ENCODE assay signal across 1 cellular context in genomic region chr11:34589177-34589576, GRCh38.
TF ChIP-seq lines count a peak whose summit lies in the region.

No MANE protein-coding gene starts in this region.

TF ChIP-seq in K562, 482 proteins besides CTCF, POLR2A, EP300 and RAD21:
- TF ChIP-seq ZNF384 (IDR thresholded peaks at IDR 0.05; ENCODE audit: low read depth, low read length), result peak; percentile 66
- 0 out of 2 replicates have a peak, but pooled peaks have one; percentile 11 for TF ChIP-seq FOSL1 (tag; conservative IDR thresholded peaks at IDR 0.05)
- TF ChIP-seq DPF2 (IDR thresholded peaks at IDR 0.05), result 0 out of 2 replicates have a peak, but pooled peaks have one; percentile 30
- peak; percentile 54; the same call in 1 of the 2 replicates for TF ChIP-seq GTF2E2 (tag; IDR thresholded peaks at IDR 0.05)
- TF ChIP-seq MECOM (CRISPR knock-in tag; IDR thresholded peaks at IDR 0.05), result 0 out of 2 replicates have a peak, but pooled peaks have one; percentile 18
